In the genomic region with DNA sequence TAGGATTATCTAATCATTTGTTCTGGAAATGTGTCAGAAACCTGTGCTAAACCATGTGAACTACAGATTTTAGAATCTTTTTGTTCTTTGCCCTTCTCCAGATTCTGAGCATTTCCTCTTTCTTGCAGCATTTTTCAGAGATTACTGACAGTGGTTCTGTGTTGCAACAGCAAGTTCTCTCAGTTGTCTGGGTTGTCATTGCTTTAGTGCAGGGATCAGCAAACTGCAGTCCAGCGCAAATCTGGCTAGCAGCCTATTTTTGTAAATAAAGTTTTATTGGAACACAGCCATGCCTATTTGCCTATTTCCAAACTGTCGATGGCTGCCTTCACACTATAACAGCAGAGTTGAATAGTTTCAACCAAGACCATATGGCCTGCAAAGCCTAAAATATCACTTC, we compare ENCODE assay signal across 15 cellular contexts.
DNase-seq lines count a peak whose midpoint lies in the region; TF ChIP-seq lines count a peak whose summit lies in the region.
"Had no signal": no experiment of that assay in that cellular context is flagged by ENCODE, and none has a peak within 500 bp of the region (broad histone marks: within the 10 kb centered on the region; RNA-seq: fewer than 3 reads in every experiment).

No MANE protein-coding gene starts in this region.

- peak overlapping the region; percentile 42 for H3K27ac ChIP-seq in subcutaneous abdominal adipose tissue (ENCODE audit: low read depth, low read length)
- H3K27ac ChIP-seq: uterus had no signal

- DNase-seq in activated naive CD4-positive, alpha-beta T cell (lab: John Stamatoyannopoulos, UW): no peak
- peak; percentile 83 for DNase-seq in SKM-1 treated with dmso at 0.1 percent for 144 hours (lab: John Stamatoyannopoulos, UW; ENCODE audit: unreplicated experiment)
- DNase-seq in fibroblast of mammary gland (ENCODE audit: low read depth): peak; percentile 51
- no peak for DNase-seq in posterior vena cava (ENCODE audit: low spot score)
- no peak for DNase-seq in activated CD8-positive, alpha-beta memory T cell treated with anti-CD3 and anti-CD28 coated beads, Interleukin-2, amount 50 U/mL, for 4 hours
- DNase-seq in islet precursor cell: no peak
- DNase-seq: amniotic stem cell; C1 segment of cervical spinal cord; H7; NCI-H510A treated with DMSO at 0.1 percent for 48 hours; stimulated activated CD4-positive, alpha-beta T cell treated with anti-CD3 and anti-CD28 coated beads, Interleukin-4, amount 100 ng/mL, for 1 hour; T-helper 9 cell; uterus had no signal

- H3K4me3 ChIP-seq in fibroblast of mammary gland (ENCODE audit: control insufficient read depth, low read depth, low read length): no peak overlapping the region
- H3K4me3 ChIP-seq in subcutaneous abdominal adipose tissue (ENCODE audit: low read depth in 1 of 5, low read length in 5 of 5): no peak overlapping the region
- H3K4me3 ChIP-seq: uterus had no signal

- no peaks in the 10 kb centered on the region for H3K27me3 ChIP-seq in subcutaneous abdominal adipose tissue (ENCODE audit: control insufficient read depth in 5 of 5, insufficient read depth in 4 of 5, low read length in 5 of 5)
- H3K27me3 ChIP-seq: uterus had no signal

- H3K9me3 ChIP-seq in subcutaneous abdominal adipose tissue (ENCODE audit: control insufficient read depth in 5 of 5, low read length in 5 of 5): no peaks in the 10 kb centered on the region
- H3K9me3 ChIP-seq: uterus had no signal

- intact Hi-C loops in posterior vena cava (cut with DNase I): no loop called here

- H3K9ac ChIP-seq in subcutaneous abdominal adipose tissue (ENCODE audit: low read length in 5 of 5): no peak overlapping the region

- H3K36me3 ChIP-seq in subcutaneous abdominal adipose tissue (ENCODE audit: control insufficient read depth in 5 of 5, insufficient read depth in 5 of 5, low read length in 5 of 5): no peaks in the 10 kb centered on the region
- H3K36me3 ChIP-seq: uterus had no signal

- peaks cover 66% of the 10 kb centered on the region for H3K4me1 Mint-ChIP-seq in activated naive CD4-positive, alpha-beta T cell treated with anti-CD3 and anti-CD28 coated beads, Interleukin-2, amount 50 U/mL, for 24 hours

- peak overlapping the region; percentile 87 for H3K27ac Mint-ChIP-seq in activated naive CD4-positive, alpha-beta T cell treated with anti-CD3 and anti-CD28 coated beads, Interleukin-2, amount 50 U/mL, for 24 hours

- no peak for TF ChIP-seq CTCF in fibroblast of mammary gland (conservative IDR thresholded peaks at IDR 0.05; ENCODE audit: control insufficient read depth, insufficient read depth, low read depth, low read length)

- H3K36me3 Mint-ChIP-seq in activated naive CD4-positive, alpha-beta T cell treated with anti-CD3 and anti-CD28 coated beads, Interleukin-2, amount 50 U/mL, for 24 hours: peaks cover 5% of the 10 kb centered on the region

- peaks cover 20 to 51% (median 42%) of the 10 kb centered on the region in 5 donors for H3K4me1 ChIP-seq in subcutaneous abdominal adipose tissue (ENCODE audit: control insufficient read depth in 5 of 5, insufficient read depth in 5 of 5, low read length in 5 of 5)
- H3K4me1 ChIP-seq: uterus had no signal

- H3K27me3 Mint-ChIP-seq in activated naive CD4-positive, alpha-beta T cell treated with anti-CD3 and anti-CD28 coated beads, Interleukin-2, amount 50 U/mL, for 24 hours: no peaks in the 10 kb centered on the region

- no peaks in the 10 kb centered on the region for H3K9me3 Mint-ChIP-seq in activated naive CD4-positive, alpha-beta T cell treated with anti-CD3 and anti-CD28 coated beads, Interleukin-2, amount 50 U/mL, for 24 hours

- peak overlapping the region; percentile 1 for H3K4me3 Mint-ChIP-seq in activated naive CD4-positive, alpha-beta T cell treated with anti-CD3 and anti-CD28 coated beads, Interleukin-2, amount 50 U/mL, for 24 hours

Comparison
In these comparisons a context has a peak if more than half of its experiments do, and no peak if none do; other contexts are left out.
1. DNase-seq: peak in SKM-1 treated with dmso at 0.1 percent for 144 hours (single experiment) and fibroblast of mammary gland (single experiment); none in activated naive CD4-positive, alpha-beta T cell (0 of 4), posterior vena cava (single experiment), activated CD8-positive, alpha-beta memory T cell treated with anti-CD3 and anti-CD28 coated beads, Interleukin-2, amount 50 U/mL, for 4 hours (single experiment) and islet precursor cell (single experiment).